In the genomic region with DNA sequence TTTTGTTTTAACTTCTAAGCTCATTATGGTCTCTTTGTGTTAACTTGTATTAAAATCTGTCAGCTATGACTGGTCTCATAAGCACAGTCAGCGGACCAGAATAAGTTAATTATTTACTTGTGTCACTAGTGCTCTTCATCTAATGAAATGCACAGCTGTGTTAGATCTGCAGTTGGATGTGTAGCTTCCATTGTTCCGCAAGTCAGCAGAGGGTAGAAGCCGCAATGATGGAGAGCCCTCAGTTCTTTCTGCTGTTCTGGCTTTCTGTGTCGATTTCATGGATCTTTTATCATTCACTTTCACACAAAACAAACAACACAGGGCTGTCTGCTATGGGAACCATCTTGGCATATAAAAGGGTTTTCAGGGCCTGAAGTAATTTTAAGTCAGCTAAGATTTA, we compare ENCODE assay signal across 16 cellular contexts.
DNase-seq lines count a peak whose midpoint lies in the region; ATAC-seq and TF ChIP-seq lines count a peak whose summit lies in the region.
"Had no signal": no experiment of that assay in that cellular context is flagged by ENCODE, and none has a peak within 500 bp of the region (broad histone marks: within the 10 kb centered on the region; RNA-seq: fewer than 3 reads in every experiment).

No MANE protein-coding gene starts in this region.

- H3K79me2 ChIP-seq in hepatocyte = no peaks in the 10 kb centered on the region

- DNase-seq in NCI-H1417 (lab: John Stamatoyannopoulos, UW) (peak in 2 of 3 experiments; percentile 61 to 72), NCI-H1417 treated with DMSO at 0.1 percent for 48 hours (lab: John Stamatoyannopoulos, UW) (no peak), NCI-H526 treated with DMSO at 0.1 percent for 48 hours (lab: John Stamatoyannopoulos, UW) (peak; percentile 80), hepatocyte (ENCODE audit: low spot score) (peak; percentile 19), pons (ENCODE audit: low spot score) (peak; percentile 79), NCI-H1436 (lab: John Stamatoyannopoulos, UW) (no peak)
- DNase-seq: 8988T; activated naive CD4-positive, alpha-beta T cell treated with anti-CD3 and anti-CD28 coated beads, Interleukin-2, amount 10 ng/mL, durations not matched to agents 7 days and 5 days; H7; NCI-H524 had no signal

- no peaks in the 10 kb centered on the region for H4K20me1 ChIP-seq in hepatocyte (ENCODE audit: insufficient read depth, poor library complexity, severe bottlenecking)

- H3K9me2 ChIP-seq in hepatocyte (replicated peaks; ENCODE audit: insufficient read depth) = no peaks in the 10 kb centered on the region

- no peak for TF ChIP-seq CTCF in hepatocyte (IDR thresholded peaks at IDR 0.05; ENCODE audit: poor library complexity)

- H3K4me3 ChIP-seq in hepatocyte = no peak overlapping the region
- H3K4me3 ChIP-seq: smooth muscle cell had no signal

- H3K27me3 ChIP-seq in hepatocyte = no peaks in the 10 kb centered on the region

- H3K36me3 ChIP-seq in hepatocyte (replicated peaks; ENCODE audit: insufficient read depth, low read depth) = no peaks in the 10 kb centered on the region

- no peaks in the 10 kb centered on the region for H3K9me3 ChIP-seq in hepatocyte (ENCODE audit: low read depth)
- H3K9me3 ChIP-seq: Caco-2 had no signal

- H3K4me1 ChIP-seq in hepatocyte (ENCODE audit: insufficient read depth) = peaks cover 8% of the 10 kb centered on the region
- H3K4me1 ChIP-seq: Caco-2 had no signal

- no peak overlapping the region for H3K27ac ChIP-seq in hepatocyte
- H3K27ac ChIP-seq: HL-60 had no signal

- 63% methylated on average over 4 of the region's 4 CpGs for WGBS in hepatocyte (ENCODE audit: low lambda C conversion rate, missing lambda C conversion rate)

- no peak overlapping the region for H2AFZ ChIP-seq in hepatocyte

- H3K4me2 ChIP-seq in hepatocyte = no peak overlapping the region
- H3K4me2 ChIP-seq: smooth muscle cell had no signal

- ATAC-seq in GM19455 (IDR thresholded peaks at IDR 0.05; ENCODE audit: unreplicated experiment) (no peak), HG03342 (IDR thresholded peaks at IDR 0.05; ENCODE audit: unreplicated experiment) (no peak)
- ATAC-seq: WTC11 had no signal

Comparison
In these comparisons a context has a peak if more than half of its experiments do, and no peak if none do; other contexts are left out.
1. DNase-seq: peak in NCI-H1417 (2 of 3), NCI-H526 treated with DMSO at 0.1 percent for 48 hours (single experiment), hepatocyte (single experiment) and pons (single experiment); none in NCI-H1417 treated with DMSO at 0.1 percent for 48 hours (single experiment) and NCI-H1436 (single experiment).